In genomic region chr15:32029409-32029861, GRCh38 we compare ENCODE assay signal across 8 cellular contexts. TPM values are rescaled to one million over a fixed set of nuclear protein-coding genes. Genes with fewer than 3 reads are reported as not detected.
DNase-seq lines count a peak whose midpoint lies in the region; ATAC-seq, FAIRE-seq and TF ChIP-seq lines count a peak whose summit lies in the region.

No MANE protein-coding gene starts in this region.

- H3K9me3 ChIP-seq in stomach = no peaks in the 10 kb centered on the region

- POLR2A ChIA-PET in AG04449 (lab: Yijun Ruan, JAX) = no interaction called here

- peak overlapping the region in 1 of 5 donors; percentile 79 for H3K27ac ChIP-seq in stomach

- TF ChIP-seq EP300 in stomach (IDR thresholded peaks at IDR 0.05) = no peak

- peaks cover 0 to 57% (median 18%) of the 10 kb centered on the region in 3 donors for H3K27me3 ChIP-seq in stomach

- H3K4me3 ChIP-seq in AG04449 (ENCODE audit: low read depth, low read length) (no peak overlapping the region; the same call in 1 of the 2 replicates), stomach (peak overlapping the region; percentile 57 to 81 (median 62))

- no peak for TF ChIP-seq POLR2A in stomach (IDR thresholded peaks at IDR 0.05)
- no peak for TF ChIP-seq POLR2A in H54 (IDR thresholded peaks at IDR 0.05; ENCODE audit: low read depth, low read length)

- peak; percentile 15 for TF ChIP-seq CTCF in AG04449 (IDR thresholded peaks at IDR 0.05; ENCODE audit: insufficient read depth, low read length, missing control alignments)
- peak in 2 of 7 experiments; percentile 33 to 36 for TF ChIP-seq CTCF in stomach (IDR thresholded peaks at IDR 0.05)

- 0 to 1% (median 1%) methylated on average over 7 to 16 of the region's 16 CpGs for WGBS in stomach, 5 donors

- CTCF ChIA-PET in AG04449 (lab: Yijun Ruan, JAX) = no interaction called here

- intact Hi-C loops in stomach (cut with DNase I; ENCODE audit: low total_unique reads) = no loop called here

- ATAC-seq in HG03135 (IDR thresholded peaks at IDR 0.05; ENCODE audit: unreplicated experiment) (no peak), GM19395 (IDR thresholded peaks at IDR 0.05; ENCODE audit: unreplicated experiment) (no peak)

- FAIRE-seq in H54 (lab: Jason Lieb, UNC) = no peak

- H3K36me3 ChIP-seq in stomach = no peaks in the 10 kb centered on the region

- DNase-seq in AG04449 (ENCODE audit: low read depth, low spot score) (no peak), HuH-7 (ENCODE audit: low spot score) (peak; percentile 10), amygdala (lab: John Stamatoyannopoulos, UW) (peak in 34 of 56 donors; percentile 3 to 60 (median 28)), kidney tubule cell (ENCODE audit: low spot score) (peak; percentile 14), stomach (peak; percentile 35), H54 (ENCODE audit: insufficient read length, low spot score) (no peak)

- H3K4me1 ChIP-seq in stomach = peaks cover 7 to 33% (median 26%) of the 10 kb centered on the region in 4 donors

RNA-seq across cellular contexts. Expression of gene CHRNA7, which starts 0.9 kb away (rescaled TPM):
- 100 to 1,000 TPM in 1 of 5 donors, 10 to 100 TPM in 4; 11.4 to 131 (median 39.7) TPM for total RNA-seq in stomach
- polyA plus RNA-seq in stomach = 1 to 10 TPM; 1.1 to 1.4 (median 1.1) TPM

Comparison
In these comparisons a context has a peak if more than half of its experiments do, and no peak if none do; other contexts are left out.
1. DNase-seq: peak in HuH-7 (single experiment), amygdala (34 of 56), kidney tubule cell (single experiment) and stomach (single experiment); none in AG04449 (single experiment) and H54 (single experiment).